ENCODE assay signal across 9 cellular contexts in genomic region chr17:41864498-41864836, GRCh38. TPM values are rescaled to one million over a fixed set of nuclear protein-coding genes. Genes with fewer than 3 reads are reported as not detected.
DNase-seq lines count a peak whose midpoint lies in the region; ATAC-seq and TF ChIP-seq lines count a peak whose summit lies in the region.
"Had no signal": no experiment of that assay in that cellular context is flagged by ENCODE, and none has a peak within 500 bp of the region (broad histone marks: within the 10 kb centered on the region; RNA-seq: fewer than 3 reads in every experiment).

No MANE protein-coding gene starts in this region.

- ATAC-seq in Right ventricle myocardium inferior = peak; percentile 24
- peak; percentile 54 for ATAC-seq in Right ventricle myocardium superior (ENCODE audit: poor library complexity)
- no peak for ATAC-seq in HG03097 (IDR thresholded peaks at IDR 0.05; ENCODE audit: low FRiP score, unreplicated experiment)

- no peaks in the 10 kb centered on the region for H3K9me3 ChIP-seq in PC-9 (ENCODE audit: insufficient read depth, low read depth)

- peaks cover 34% of the 10 kb centered on the region for H4K20me1 ChIP-seq in PC-9 (ENCODE audit: insufficient read depth)

- H3K79me2 ChIP-seq in PC-9 (ENCODE audit: low read depth) = peaks cover 56% of the 10 kb centered on the region

- H3K4me1 ChIP-seq in PC-9 (replicated peaks; ENCODE audit: insufficient read depth) = peaks cover 16% of the 10 kb centered on the region

- peak overlapping the region; percentile 98 for H3K4me2 ChIP-seq in PC-9

- H3K9me2 ChIP-seq in PC-9 (ENCODE audit: insufficient read depth) = no peaks in the 10 kb centered on the region

- H3K27me3 ChIP-seq in PC-9 (ENCODE audit: insufficient read depth, low read depth) = no peaks in the 10 kb centered on the region

- H3K27ac Mint-ChIP-seq in Calu3 (ENCODE audit: unreplicated experiment) = no peak overlapping the region
- H3K27ac Mint-ChIP-seq: brain had no signal

- DNase-seq in Right ventricle myocardium inferior (ENCODE audit: missing footprints) (no peak), cardiac septum (ENCODE audit: low spot score) (no peak), PC-9 (no peak), Right ventricle myocardium superior (no peak), posterior vena cava (ENCODE audit: low spot score) (no peak), Calu3 (no peak)

- H3K4me1 Mint-ChIP-seq in Calu3 (ENCODE audit: low read depth, unreplicated experiment) = peaks cover 9% of the 10 kb centered on the region

- BruUV-seq in PC-9 (replicated peaks; lab: Mats Ljungman, UMichigan) (no TSS peak), Calu3 (replicated peaks; lab: Mats Ljungman, UMichigan) (no TSS peak)

- no peak for TF ChIP-seq CTCF in PC-9 (conservative IDR thresholded peaks at IDR 0.05)
- TF ChIP-seq CTCF in Calu3 (IDR thresholded peaks at IDR 0.05; ENCODE audit: unreplicated experiment) = no peak

- H3K4me3 ChIP-seq in PC-9 (peak overlapping the region; percentile 87), skin epidermis (peak overlapping the region; percentile 75 to 99 (median 89))

- H2AFZ ChIP-seq in PC-9 = peak overlapping the region; percentile 98

- no peak overlapping the region for H3K4me3 Mint-ChIP-seq in Calu3 (ENCODE audit: low read depth, unreplicated experiment)
- H3K4me3 Mint-ChIP-seq: brain had no signal

- H3F3A ChIP-seq in PC-9 (ENCODE audit: insufficient read depth, low read depth) = peaks cover 26% of the 10 kb centered on the region; the same call in 1 of the 2 replicates

- CTCF ChIA-PET in PC-9 (lab: Charles Lee) = no interaction called here
- CTCF ChIA-PET in Calu3 (lab: Charles Lee) = interaction anchor here (0.6 to 1.9 kb wide), 8 partner anchors 9 to 175 kb away, joined by 3 to 7 read pairs (median 4); partner anchors contain the start of genes ACLY, EIF1 and ODAD4

- peaks cover 3% of the 10 kb centered on the region for H3K36me3 ChIP-seq in PC-9 (ENCODE audit: low read depth)

- H3K36me3 Mint-ChIP-seq in Calu3 (ENCODE audit: insufficient read depth, unreplicated experiment) = peaks cover 29% of the 10 kb centered on the region

- POLR2A ChIA-PET in PC-9 (lab: Charles Lee; ENCODE audit: unreplicated experiment) = interaction anchor here (0.6 kb wide), 1 partner anchor 91 kb away, joined by 4 read pairs; no protein-coding TSS in a partner anchor

- intact Hi-C loops in Right ventricle myocardium inferior (cut with DNase I) = no loop called here
- intact Hi-C loops in cardiac septum (cut with DNase I) = loop anchor here (10.0 kb wide), 1 partner anchor 50 kb away; the partner anchor contains the start of genes FKBP10 and P3H4
- intact Hi-C loops in PC-9 (cut with micrococcal nuclease; ENCODE audit: unreplicated experiment) = loop anchor here (10.0 kb wide), 1 partner anchor 130 kb away; the partner anchor contains the start of gene HAP1
- intact Hi-C loops in Right ventricle myocardium superior (cut with DNase I) = no loop called here
- intact Hi-C loops in posterior vena cava (cut with DNase I) = no loop called here
- intact Hi-C loops in Calu3 (cut with micrococcal nuclease; ENCODE audit: unreplicated experiment) = no loop called here

- peak overlapping the region; percentile 44 for H3K27ac ChIP-seq in PC-9
- peak overlapping the region in 20 of 21 experiments; percentile 85 to 97 (median 93) for H3K27ac ChIP-seq in skin epidermis

- H3K27me3 Mint-ChIP-seq in Calu3 (ENCODE audit: unreplicated experiment) = no peaks in the 10 kb centered on the region
- H3K27me3 Mint-ChIP-seq: brain had no signal

- H3K9me3 Mint-ChIP-seq in Calu3 (ENCODE audit: low read depth, unreplicated experiment) = no peaks in the 10 kb centered on the region
- H3K9me3 Mint-ChIP-seq: brain had no signal

RNA-seq across cellular contexts. Expression of gene KLHL11, which starts 0.8 kb away (rescaled TPM):
- total RNA-seq in Right ventricle myocardium inferior (3.7 TPM), cardiac septum (5.1 TPM), PC-9 (2021) (13.3 and 14.5 TPM in 2 replicates), Right ventricle myocardium superior (3.0 TPM), posterior vena cava (10 to 100 TPM; 10.9 to 12.1 TPM), Calu3 (2022) (25.3 and 25.6 TPM in 2 replicates)

RNA-seq across cellular contexts. Expression of gene KLHL10, which starts 26.8 kb away (rescaled TPM):
- total RNA-seq in Right ventricle myocardium inferior = not detected
- total RNA-seq in cardiac septum = not detected
- not detected in 2 replicates for total RNA-seq in PC-9 (2021)
- total RNA-seq in Right ventricle myocardium superior = not detected
- under 1 TPM; 0.32 to 0.43 TPM for total RNA-seq in posterior vena cava
- not detected in 2 replicates for total RNA-seq in Calu3 (2022)

RNA-seq across cellular contexts. Expression of gene NT5C3B, which starts 28.4 kb away (rescaled TPM):
- total RNA-seq in Right ventricle myocardium inferior = 18.1 TPM
- total RNA-seq in cardiac septum = 22.8 TPM
- total RNA-seq in PC-9 (2021) = 48.8 and 51.1 TPM in 2 replicates
- total RNA-seq in Right ventricle myocardium superior = 14.7 TPM
- 10 to 100 TPM; 49.1 to 61.8 TPM for total RNA-seq in posterior vena cava
- total RNA-seq in Calu3 (2022) = 62.0 and 65.2 TPM in 2 replicates

RNA-seq across cellular contexts. Expression of gene FKBP10, which starts 51.7 kb away (rescaled TPM):
- total RNA-seq in Right ventricle myocardium inferior (11.7 TPM), cardiac septum (17.7 TPM), PC-9 (2021) (143 and 164 TPM in 2 replicates), Right ventricle myocardium superior (10.6 TPM), posterior vena cava (100 to 1,000 TPM in 1 of 2 donors, 10 to 100 TPM in 1; 91.3 to 134 TPM), Calu3 (2022) (0.92 and 3.6 TPM in 2 replicates)

RNA-seq across cellular contexts. Expression of gene P3H4, which starts 52.7 kb away (rescaled TPM):
- total RNA-seq in Right ventricle myocardium inferior = 7.8 TPM
- total RNA-seq in cardiac septum = 5.1 TPM
- 26.8 and 34.0 TPM in 2 replicates for total RNA-seq in PC-9 (2021)
- total RNA-seq in Right ventricle myocardium superior = 6.7 TPM
- 10 to 100 TPM; 10.1 to 12.1 TPM for total RNA-seq in posterior vena cava
- 19.9 and 22.5 TPM in 2 replicates for total RNA-seq in Calu3 (2022)

Comparison
In these comparisons a context has a peak if more than half of its experiments do, and no peak if none do; other contexts are left out.
1. intact Hi-C loops: an anchor here in cardiac septum (10.0 kb wide) and PC-9 (10.0 kb wide); none called in Right ventricle myocardium inferior, Right ventricle myocardium superior, posterior vena cava and Calu3.